In genomic region chr7:139022286-139022685, GRCh38 we compare ENCODE assay signal across 21 cellular contexts.
"Had no signal": no experiment of that assay in that cellular context is flagged by ENCODE, and none has a peak within 500 bp of the region (broad histone marks: within the 10 kb centered on the region; RNA-seq: fewer than 3 reads in every experiment).

No MANE protein-coding gene starts in this region.

- H3K4me3 ChIP-seq: SJSA1, SK-N-MC had no signal

- H3K27ac ChIP-seq: KMS-11, SJSA1, SK-N-MC had no signal

- H3K9me3 ChIP-seq: SJSA1 had no signal

- ATAC-seq: HepG2 had no signal

- H3K27me3 ChIP-seq: SJSA1 had no signal

- DNase-seq: IMR-90, Kasumi-1, NCI-H1092 treated with DMSO at 0.1 percent for 48 hours, NCI-H1436, NCI-H187, NCI-H2029, NCI-H2081 treated with DMSO at 0.1 percent for 48 hours, NCI-H2171, NCI-H226, NCI-H446, NCI-H510A, NCI-H524 treated with DMSO at 0.1 percent for 48 hours, NCI-H69, NCI-H774, Right ventricle myocardium superior, RPMI8226, SIG-M5 had no signal

- FAIRE-seq: HepG2 had no signal

- H3K4me2 ChIP-seq: KMS-11 had no signal

- H3K9ac ChIP-seq: KMS-11 had no signal
